Comparison of ENCODE assay signal across 19 cellular contexts in the genomic region with DNA sequence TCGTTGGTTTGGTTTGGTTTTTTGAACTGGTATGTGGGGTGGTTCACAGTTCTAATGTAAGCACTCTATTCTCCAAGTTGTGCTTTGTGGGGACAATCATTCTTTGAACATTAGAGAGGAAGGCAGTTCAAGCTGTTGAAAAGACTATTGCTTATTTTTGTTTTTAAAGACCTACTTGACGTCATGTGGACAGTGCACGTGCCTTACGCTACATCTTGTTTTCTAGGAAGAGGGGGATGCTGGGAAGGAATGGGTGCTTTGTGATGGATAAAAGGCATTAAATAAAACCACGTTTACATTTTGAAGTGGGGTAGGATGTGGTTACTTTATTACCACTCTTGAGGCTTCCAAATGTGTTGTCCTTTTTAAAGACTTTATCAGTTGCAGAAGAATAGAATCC.
DNase-seq lines count a peak whose midpoint lies in the region; ATAC-seq and TF ChIP-seq lines count a peak whose summit lies in the region.
"Had no signal": no experiment of that assay in that cellular context is flagged by ENCODE, and none has a peak within 500 bp of the region (broad histone marks: within the 10 kb centered on the region; RNA-seq: fewer than 3 reads in every experiment).

No MANE protein-coding gene starts in this region.

- peak overlapping the region; percentile 38 for H3K27ac Mint-ChIP-seq in CD8-positive, alpha-beta T cell
- no peak overlapping the region for H3K27ac Mint-ChIP-seq in neural progenitor cell
- H3K27ac Mint-ChIP-seq: CD14-positive monocyte had no signal

- no peak overlapping the region for H3K4me3 Mint-ChIP-seq in CD8-positive, alpha-beta T cell
- no peak overlapping the region for H3K4me3 Mint-ChIP-seq in neural progenitor cell
- H3K4me3 Mint-ChIP-seq: CD14-positive monocyte had no signal

- CTCF ChIA-PET in CD8-positive, alpha-beta T cell (lab: Charles Lee) = interaction anchor here (1.3 kb wide), 1 partner anchor 195 kb away, joined by 4 read pairs; no protein-coding TSS in a partner anchor

- POLR2A ChIA-PET in CD8-positive, alpha-beta T cell (lab: Charles Lee) = no interaction called here

- H4K20me1 ChIP-seq in neural progenitor cell (ENCODE audit: low read depth) = no peaks in the 10 kb centered on the region

- peak overlapping the region; percentile 15 for H2AFZ ChIP-seq in neural progenitor cell (replicated peaks)
- H2AFZ ChIP-seq: PC-9 had no signal

- H3K4me3 ChIP-seq in CD8-positive, alpha-beta T cell (ENCODE audit: low read depth, low read length) = no peak overlapping the region
- H3K4me3 ChIP-seq in Jurkat, Clone E6-1 (ENCODE audit: low read length) = no peak overlapping the region
- H3K4me3 ChIP-seq in neural progenitor cell = no peak overlapping the region
- H3K4me3 ChIP-seq: PC-9 had no signal

- H3K9ac ChIP-seq in neural progenitor cell = no peak overlapping the region
- H3K9ac ChIP-seq: KMS-11 had no signal

- no peaks in the 10 kb centered on the region for H3K27me3 ChIP-seq in CD8-positive, alpha-beta T cell (ENCODE audit: insufficient read depth, low read length)
- H3K27me3 ChIP-seq in neural progenitor cell = no peaks in the 10 kb centered on the region

- no peak overlapping the region for H3K4me2 ChIP-seq in neural progenitor cell
- H3K4me2 ChIP-seq: KMS-11, PC-9 had no signal

- H3K27me3 Mint-ChIP-seq in CD8-positive, alpha-beta T cell (ENCODE audit: low read depth) = peaks cover 11% of the 10 kb centered on the region
- H3K27me3 Mint-ChIP-seq in neural progenitor cell (ENCODE audit: insufficient read depth, low read depth) = peaks cover 2% of the 10 kb centered on the region

- no peak overlapping the region for H3K27ac ChIP-seq in CD8-positive, alpha-beta T cell (ENCODE audit: low read depth, low read length)
- H3K27ac ChIP-seq in neural progenitor cell = no peak overlapping the region
- H3K27ac ChIP-seq: KMS-11, PC-9, RWPE1 had no signal

- DNase-seq in CD8-positive, alpha-beta T cell = no peak
- DNase-seq in Jurkat, Clone E6-1 (ENCODE audit: low read depth, low spot score) = peak; percentile 70
- peak; percentile 38 for DNase-seq in central memory CD4-positive, alpha-beta T cell
- DNase-seq in neural progenitor cell (ENCODE audit: low spot score) (no peak), glomerular visceral epithelial cell (ENCODE audit: extremely low spot score) (no peak)
- no peak for DNase-seq in stimulated activated CD4-positive, alpha-beta T cell treated with anti-CD3 and anti-CD28 coated beads, Interleukin-12 subunit alpha, Interleukin-12 subunit beta, amount 100 ng/mL, for 4 hours
- no peak for DNase-seq in activated T-cell treated with anti-CD3 and anti-CD28 coated beads, Interleukin-2, amount 50 U/mL, for 48 hours
- DNase-seq: Caco-2, GF-D8, NCI-H1417 treated with DMSO at 0.1 percent for 48 hours, NCI-H2029, NCI-H526, PC-9, SIG-M5 had no signal

- ATAC-seq in CD8-positive, alpha-beta T cell = peak; percentile 55
- no peak for ATAC-seq in HG02970 (IDR thresholded peaks at IDR 0.05; ENCODE audit: low FRiP score, unreplicated experiment)
- ATAC-seq: HCT116 had no signal

- intact Hi-C loops in CD8-positive, alpha-beta T cell (cut with DNase I, micrococcal nuclease) = no loop called here

- no peaks in the 10 kb centered on the region for H3K79me2 ChIP-seq in neural progenitor cell (ENCODE audit: low read depth)

- peaks cover 12% of the 10 kb centered on the region for H3K4me1 Mint-ChIP-seq in CD8-positive, alpha-beta T cell (ENCODE audit: low read depth)
- peaks cover 3% of the 10 kb centered on the region for H3K4me1 Mint-ChIP-seq in neural progenitor cell
- H3K4me1 Mint-ChIP-seq: CD14-positive monocyte had no signal

- H3K36me3 Mint-ChIP-seq in CD8-positive, alpha-beta T cell = no peaks in the 10 kb centered on the region
- H3K36me3 Mint-ChIP-seq in neural progenitor cell = no peaks in the 10 kb centered on the region
- H3K36me3 Mint-ChIP-seq: CD14-positive monocyte had no signal

- no peak for TF ChIP-seq CTCF in CD8-positive, alpha-beta T cell (IDR thresholded peaks at IDR 0.05)
- no peak for TF ChIP-seq CTCF in neural progenitor cell (IDR thresholded peaks at IDR 0.05)

- H3K36me3 ChIP-seq in CD8-positive, alpha-beta T cell (ENCODE audit: insufficient read depth, low read length) = no peaks in the 10 kb centered on the region
- no peaks in the 10 kb centered on the region for H3K36me3 ChIP-seq in neural progenitor cell

- peaks cover 9% of the 10 kb centered on the region for H3K4me1 ChIP-seq in CD8-positive, alpha-beta T cell (ENCODE audit: insufficient read depth, low read length)
- peaks cover 7% of the 10 kb centered on the region for H3K4me1 ChIP-seq in neural progenitor cell
- H3K4me1 ChIP-seq: Caco-2 had no signal

- no peaks in the 10 kb centered on the region for H3F3A ChIP-seq in neural progenitor cell (ENCODE audit: low read depth)

- H3K9me3 ChIP-seq in CD8-positive, alpha-beta T cell (ENCODE audit: low read length) = no peaks in the 10 kb centered on the region
- no peaks in the 10 kb centered on the region for H3K9me3 ChIP-seq in neural progenitor cell (ENCODE audit: low read depth)
- H3K9me3 ChIP-seq: Caco-2 had no signal

- H3K9me3 Mint-ChIP-seq in CD8-positive, alpha-beta T cell = no peaks in the 10 kb centered on the region
- no peaks in the 10 kb centered on the region for H3K9me3 Mint-ChIP-seq in neural progenitor cell
- H3K9me3 Mint-ChIP-seq: CD14-positive monocyte had no signal

Comparison
In these comparisons a context has a peak if more than half of its experiments do, and no peak if none do; other contexts are left out.
1. DNase-seq: peak in Jurkat, Clone E6-1 (single experiment) and central memory CD4-positive, alpha-beta T cell (single experiment); none in CD8-positive, alpha-beta T cell (0 of 7), neural progenitor cell (single experiment), glomerular visceral epithelial cell (single experiment), stimulated activated CD4-positive, alpha-beta T cell treated with anti-CD3 and anti-CD28 coated beads, Interleukin-12 subunit alpha, Interleukin-12 subunit beta, amount 100 ng/mL, for 4 hours (single experiment) and activated T-cell treated with anti-CD3 and anti-CD28 coated beads, Interleukin-2, amount 50 U/mL, for 48 hours (0 of 2).